ENCODE assay signal across 8 cellular contexts in genomic region chr6:31666337-31666960, GRCh38. TPM values are rescaled to one million over a fixed set of nuclear protein-coding genes. Genes with fewer than 3 reads are reported as not detected.
DNase-seq lines count a peak whose midpoint lies in the region; ATAC-seq and TF ChIP-seq lines count a peak whose summit lies in the region.

No MANE protein-coding gene starts in this region.

- peaks cover 68% of the 10 kb centered on the region for H3K36me3 ChIP-seq in SK-N-MC (ENCODE audit: insufficient read depth, low read length)
- H3K36me3 ChIP-seq in gastrocnemius medialis = peaks cover 4 to 62% of the 10 kb centered on the region in 2 donors

- peak overlapping the region; percentile 97 for H3K9ac ChIP-seq in SK-N-MC (ENCODE audit: insufficient read length)

- H3K4me1 ChIP-seq in gastrocnemius medialis = peaks cover 25 to 36% of the 10 kb centered on the region in 2 donors

- no peak for TF ChIP-seq POLR2A in gastrocnemius medialis (IDR thresholded peaks at IDR 0.05)

- intact Hi-C loops in gastrocnemius medialis (cut with DNase I; ENCODE audit: low total_unique reads) = loop anchor here (1.0 to 5.0 kb wide), 4 partner anchors 14 to 511 kb away; partner anchors contain the start of genes AGPAT1, NEU1 and RNF5

- H3K4me3 ChIP-seq in GM08714 (ENCODE audit: low read length) (peak overlapping the region; percentile 93), SK-N-MC (peak overlapping the region; percentile 95), fibroblast of pulmonary artery (replicated peaks; ENCODE audit: low read depth, low read length) (peak overlapping the region; percentile 96), gastrocnemius medialis (peak overlapping the region; percentile 83 to 98 (median 94))

- TF ChIP-seq CTCF in fibroblast of pulmonary artery (IDR thresholded peaks at IDR 0.05; ENCODE audit: low read length, missing control alignments) (no peak), gastrocnemius medialis (IDR thresholded peaks at IDR 0.05 in 4 of 5, conservative IDR thresholded peaks at IDR 0.05 in 1 of 5) (no peak)

- H3K27ac ChIP-seq in SK-N-MC (no peak overlapping the region), gastrocnemius medialis (peak overlapping the region; percentile 93 to 100 (median 97))

- in situ Hi-C loops in gastrocnemius medialis (cut with MboI; ENCODE audit: low sequenced_read_pairs in 4 of 4) = loop anchor here in 2 of 4 donors (25.0 kb wide), 2 partner anchors 296 to 521 kb away; partner anchors contain the start of genes AGER (in 2 of the 2), AGPAT1 (in 2 of the 2), GPSM3 (in 2 of the 2) and PBX2 (in 2 of the 2)

- ATAC-seq in gastrocnemius medialis = no peak
- ATAC-seq in esophagus mucosa = no peak
- ATAC-seq in GM18861 (IDR thresholded peaks at IDR 0.05; ENCODE audit: unreplicated experiment) = no peak
- no peak for ATAC-seq in HG02885 (IDR thresholded peaks at IDR 0.05; ENCODE audit: poor library complexity, unreplicated experiment)

- no peaks in the 10 kb centered on the region for H3K9me3 ChIP-seq in SK-N-MC (ENCODE audit: low read depth, low read length)
- H3K9me3 ChIP-seq in gastrocnemius medialis = no peaks in the 10 kb centered on the region

- no peaks in the 10 kb centered on the region for H3K27me3 ChIP-seq in gastrocnemius medialis

- no peak for DNase-seq in SK-N-MC (ENCODE audit: low read depth, low spot score)
- DNase-seq in fibroblast of pulmonary artery (ENCODE audit: low read depth) = no peak
- DNase-seq in gastrocnemius medialis = no peak
- DNase-seq in NCI-H526 (lab: John Stamatoyannopoulos, UW) = no peak

RNA-seq across cellular contexts. Expression of gene CSNK2B, which starts 0.6 kb away (rescaled TPM):
- total RNA-seq in gastrocnemius medialis (100 to 1,000 TPM; 185 to 251 (median 226) TPM), esophagus mucosa (108 TPM)

RNA-seq across cellular contexts. Expression of gene GPANK1, which starts 1.7 kb away (rescaled TPM):
- total RNA-seq in gastrocnemius medialis (10 to 100 TPM; 17.3 to 29.8 (median 24.5) TPM), esophagus mucosa (8.2 TPM)

RNA-seq across cellular contexts. Expression of gene LY6G5B, which starts 3.3 kb away (rescaled TPM):
- total RNA-seq in gastrocnemius medialis (1 to 10 TPM in 1 of 4 donors, under 1 TPM in 2, not detected in 1; 0.19 to 2.7 (median 0.60) TPM), esophagus mucosa (2.6 TPM)

RNA-seq across cellular contexts. Expression of gene C6orf47, which starts 5.9 kb away (rescaled TPM):
- total RNA-seq in gastrocnemius medialis (10 to 100 TPM; 22.2 to 34.9 (median 26.8) TPM), esophagus mucosa (18.1 TPM)

RNA-seq across cellular contexts. Expression of gene APOM, which starts 10.8 kb away (rescaled TPM):
- total RNA-seq in gastrocnemius medialis (1 to 10 TPM; 1.8 to 7.9 (median 2.4) TPM), esophagus mucosa (1.6 TPM)
